13 cellular contexts compared by ENCODE assay signal in the genomic region with DNA sequence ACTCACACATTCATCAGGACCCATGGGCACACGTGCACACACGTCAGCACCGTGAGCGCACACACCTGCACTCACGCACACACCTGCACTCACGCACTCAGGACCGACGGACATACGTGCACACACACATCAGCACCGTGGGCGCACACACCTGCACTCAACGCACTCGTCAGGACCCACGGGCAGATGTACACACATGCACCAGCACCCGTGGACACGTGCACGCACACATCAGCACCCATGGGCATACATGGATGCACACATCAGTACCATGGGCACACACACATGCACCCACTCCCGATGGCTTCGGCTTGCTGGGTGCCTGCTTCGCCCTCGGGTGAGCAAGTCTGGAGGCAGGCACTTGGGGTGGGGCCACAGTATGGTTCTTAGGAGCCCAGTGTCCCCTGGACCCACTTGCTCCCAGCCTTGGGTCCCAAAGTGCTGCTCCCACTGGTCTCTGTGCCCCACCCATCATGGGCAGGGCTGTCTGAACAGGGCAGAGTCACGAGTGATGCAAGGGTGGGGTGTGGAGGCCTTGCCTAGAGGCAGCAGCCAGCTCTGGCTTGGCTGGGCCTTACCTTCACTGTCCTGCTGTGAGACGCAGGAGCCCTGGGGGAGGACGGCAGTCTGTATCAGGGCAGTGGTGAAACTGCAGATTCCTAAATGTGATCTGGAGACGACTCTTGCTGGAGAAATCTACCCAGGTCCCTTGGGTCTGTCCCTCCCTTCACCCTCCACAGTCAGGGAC. TPM values are rescaled to one million over a fixed set of nuclear protein-coding genes. Genes with fewer than 3 reads are reported as not detected.
DNase-seq lines count a peak whose midpoint lies in the region; ATAC-seq and TF ChIP-seq lines count a peak whose summit lies in the region.
"Had no signal": no experiment of that assay in that cellular context is flagged by ENCODE, and none has a peak within 500 bp of the region (broad histone marks: within the 10 kb centered on the region; RNA-seq: fewer than 3 reads in every experiment).

No MANE protein-coding gene starts in this region.

- WGBS in right cardiac atrium = 84% methylated on average over 25 of the region's 25 CpGs

- no peak for TF ChIP-seq CTCF in CD8-positive, alpha-beta T cell (IDR thresholded peaks at IDR 0.05)

- peaks cover 18% of the 10 kb centered on the region for H3K36me3 Mint-ChIP-seq in CD8-positive, alpha-beta T cell

- POLR2A ChIA-PET in CD8-positive, alpha-beta T cell (lab: Charles Lee) = no interaction called here

- no peaks in the 10 kb centered on the region for H3K36me3 ChIP-seq in CD8-positive, alpha-beta T cell (ENCODE audit: insufficient read depth, low read length)
- peaks cover 5% of the 10 kb centered on the region for H3K36me3 ChIP-seq in adipocyte (ENCODE audit: control insufficient read depth, insufficient read depth, low read length, severe bottlenecking)
- H3K36me3 ChIP-seq: pancreas had no signal

- CTCF ChIA-PET in CD8-positive, alpha-beta T cell (lab: Charles Lee) = no interaction called here

- no peak overlapping the region for H3K4me3 ChIP-seq in CD8-positive, alpha-beta T cell (ENCODE audit: low read depth, low read length)
- H3K4me3 ChIP-seq in adipocyte (ENCODE audit: low read length) (no peak overlapping the region), right cardiac atrium (ENCODE audit: low read length) (no peak overlapping the region)
- H3K4me3 ChIP-seq: pancreas had no signal

- H3K4me1 ChIP-seq in CD8-positive, alpha-beta T cell (ENCODE audit: insufficient read depth, low read length) = peaks cover 68% of the 10 kb centered on the region
- H3K4me1 ChIP-seq in adipocyte (ENCODE audit: control insufficient read depth, insufficient read depth, low read length) (peaks cover 61% of the 10 kb centered on the region), right cardiac atrium (ENCODE audit: control insufficient read depth, insufficient read depth, low read length) (peaks cover 47% of the 10 kb centered on the region)

- no peaks in the 10 kb centered on the region for H3K9me3 ChIP-seq in CD8-positive, alpha-beta T cell (ENCODE audit: low read length)
- H3K9me3 ChIP-seq in adipocyte (ENCODE audit: control insufficient read depth, low read length) = no peaks in the 10 kb centered on the region
- no peaks in the 10 kb centered on the region for H3K9me3 ChIP-seq in right cardiac atrium (ENCODE audit: control insufficient read depth, low read length)
- H3K9me3 ChIP-seq: pancreas had no signal

- no peaks in the 10 kb centered on the region for H3K27me3 Mint-ChIP-seq in CD8-positive, alpha-beta T cell (ENCODE audit: low read depth)

- peak overlapping the region; percentile 53 for H3K9ac ChIP-seq in adipocyte (ENCODE audit: low read length)

- DNase-seq in CD8-positive, alpha-beta T cell = peak in 1 of 7 experiments; percentile 33
- DNase-seq in adipocyte (ENCODE audit: low read depth) (peak; percentile 34), right cardiac atrium (peak; percentile 65 to 80 (median 73)), retina (peak; percentile 18), NCI-H748 (lab: John Stamatoyannopoulos, UW; ENCODE audit: unreplicated experiment) (no peak), NCI-H226 (no peak)
- DNase-seq: central memory CD4-positive, alpha-beta T cell; hypothalamus; NCI-H526; T-helper 1 cell had no signal

- H3K27ac ChIP-seq in CD8-positive, alpha-beta T cell (ENCODE audit: low read depth, low read length) = no peak overlapping the region
- H3K27ac ChIP-seq in right cardiac atrium (ENCODE audit: low read length) = no peak overlapping the region

- peak overlapping the region; percentile 22 for H3K4me3 Mint-ChIP-seq in CD8-positive, alpha-beta T cell

- ATAC-seq in CD8-positive, alpha-beta T cell = peak; percentile 3
- ATAC-seq in right cardiac atrium (peak; percentile 43), GM21786 (IDR thresholded peaks at IDR 0.05; ENCODE audit: unreplicated experiment) (no peak), GM21447 (IDR thresholded peaks at IDR 0.05; ENCODE audit: unreplicated experiment) (no peak)

- intact Hi-C loops in CD8-positive, alpha-beta T cell (cut with DNase I, micrococcal nuclease) = no loop called here
- intact Hi-C loops in right cardiac atrium (cut with DNase I) = no loop called here

- peaks cover 59% of the 10 kb centered on the region for H3K4me1 Mint-ChIP-seq in CD8-positive, alpha-beta T cell (ENCODE audit: low read depth)

- H3K27ac Mint-ChIP-seq in CD8-positive, alpha-beta T cell = peak overlapping the region; percentile 78

- no peaks in the 10 kb centered on the region for H3K9me3 Mint-ChIP-seq in CD8-positive, alpha-beta T cell

- H3K27me3 ChIP-seq in CD8-positive, alpha-beta T cell (ENCODE audit: insufficient read depth, low read length) = no peaks in the 10 kb centered on the region
- H3K27me3 ChIP-seq in adipocyte (replicated peaks; ENCODE audit: control insufficient read depth, insufficient read depth, low read length) = no peaks in the 10 kb centered on the region
- no peaks in the 10 kb centered on the region for H3K27me3 ChIP-seq in right cardiac atrium (ENCODE audit: control insufficient read depth, insufficient read depth)
- H3K27me3 ChIP-seq: pancreas had no signal

RNA-seq across cellular contexts. Expression of gene SKI, which starts 49.8 kb away (rescaled TPM):
- total RNA-seq in CD8-positive, alpha-beta T cell = 100 to 1,000 TPM; 361 to 383 TPM
- 10 to 100 TPM; 56.7 to 83.1 (median 68.9) TPM for total RNA-seq in right cardiac atrium
- polyA plus RNA-seq in right cardiac atrium = 35.6 TPM

Comparison
In these comparisons a context has a peak if more than half of its experiments do, and no peak if none do; other contexts are left out.
1. ATAC-seq: peak in CD8-positive, alpha-beta T cell (single experiment) and right cardiac atrium (2 of 2); none in GM21786 (single experiment) and GM21447 (single experiment).
2. DNase-seq: peak in adipocyte (single experiment), right cardiac atrium (3 of 3) and retina (single experiment); none in NCI-H748 (single experiment) and NCI-H226 (single experiment).
3. RNA of gene SKI, which starts 49.8 kb away (total RNA-seq): 361 to 383 TPM in CD8-positive, alpha-beta T cell; 56.7 to 83.1 TPM in right cardiac atrium; every median in the first group is over 4 times any median in the second.